17 cellular contexts compared by ENCODE assay signal in the genomic region with DNA sequence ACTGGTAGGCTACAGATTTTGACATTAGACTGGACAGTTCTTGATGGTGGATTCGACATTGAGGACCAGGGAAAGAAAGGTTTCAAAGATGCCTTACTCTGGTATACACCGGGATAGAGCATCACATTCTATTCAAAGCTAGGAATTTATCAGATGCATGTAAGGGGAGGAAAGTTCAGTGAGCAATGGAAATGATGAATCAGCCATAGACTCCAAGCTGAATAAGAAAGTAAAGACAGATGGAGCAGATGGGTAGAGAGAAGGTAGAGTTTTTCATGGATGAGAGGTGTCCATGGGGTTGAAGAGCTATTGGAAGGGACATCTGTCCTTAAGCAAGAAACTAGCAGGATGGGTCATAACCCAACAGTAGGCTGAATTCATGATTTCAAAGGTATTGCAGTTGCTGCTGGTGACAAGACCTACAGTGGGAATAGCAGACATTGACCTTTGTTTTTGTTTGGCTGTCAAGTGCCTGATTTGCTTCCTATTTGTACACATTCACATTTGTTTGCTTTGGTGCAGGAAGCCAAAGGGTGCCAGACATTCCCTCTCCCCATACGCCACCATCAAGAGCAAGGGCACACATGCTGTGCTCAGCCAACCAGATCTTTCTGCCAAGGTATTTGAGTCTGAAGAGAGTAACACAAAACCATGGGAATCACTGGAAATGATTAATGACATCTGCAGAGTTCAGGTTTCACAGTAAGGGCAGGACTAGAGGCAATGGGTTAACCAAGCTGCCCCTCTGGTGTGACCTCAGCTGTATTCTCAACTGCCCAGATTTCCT. TPM values are rescaled to one million over a fixed set of nuclear protein-coding genes. Genes with fewer than 3 reads are reported as not detected.
DNase-seq lines count a peak whose midpoint lies in the region; ATAC-seq and TF ChIP-seq lines count a peak whose summit lies in the region.
"Had no signal": no experiment of that assay in that cellular context is flagged by ENCODE, and none has a peak within 500 bp of the region (broad histone marks: within the 10 kb centered on the region; RNA-seq: fewer than 3 reads in every experiment).

No MANE protein-coding gene starts in this region.

- peak; percentile 73 for DNase-seq in COLO668 (lab: John Stamatoyannopoulos, UW; ENCODE audit: unreplicated experiment)
- DNase-seq in NCI-H146 (lab: John Stamatoyannopoulos, UW) = peak; percentile 58
- DNase-seq in NCI-H524 treated with DMSO at 0.1 percent for 48 hours (lab: John Stamatoyannopoulos, UW) = peak; percentile 51
- DNase-seq in iPS-NIHi11 (ENCODE audit: low spot score) = peak; percentile 51
- DNase-seq in spleen = no peak
- no peak for DNase-seq in GDM1 (lab: John Stamatoyannopoulos, UW)
- DNase-seq: activated CD4-positive, alpha-beta T cell treated with anti-CD3 and anti-CD28 coated beads for 4 hours; activated naive CD4-positive, alpha-beta T cell treated with anti-CD3 and anti-CD28 coated beads, Interleukin-2, amount 50 U/mL, for 16 hours; DMS 273 treated with DMSO at 0.1 percent for 48 hours; dorsolateral prefrontal cortex; mammary epithelial cell; SHP77; stimulated activated CD8-positive, alpha-beta memory T cell treated with anti-CD3 and anti-CD28 coated beads, Interleukin-4, amount 100 ng/mL, for 48 hours; tibial artery had no signal

- ATAC-seq in GM19023 (IDR thresholded peaks at IDR 0.05; ENCODE audit: unreplicated experiment) = no peak
- no peak for ATAC-seq in HG03025 (IDR thresholded peaks at IDR 0.05; ENCODE audit: low FRiP score, unreplicated experiment)

- intact Hi-C loops in spleen (cut with DNase I; ENCODE audit: low total_unique reads) = no loop called here

- no peaks in the 10 kb centered on the region for H3K36me3 ChIP-seq in spleen
- H3K36me3 ChIP-seq: right atrium auricular region, tibial artery had no signal

- no peak overlapping the region for H3K4me3 ChIP-seq in spleen
- H3K4me3 ChIP-seq: dorsolateral prefrontal cortex, right atrium auricular region, tibial artery had no signal

- H3K27me3 ChIP-seq in spleen (replicated peaks in 1 of 7) = peaks cover 0 to 6% (median 0%) of the 10 kb centered on the region in 7 donors
- H3K27me3 ChIP-seq: dorsolateral prefrontal cortex, right atrium auricular region, tibial artery had no signal

- H3K27ac ChIP-seq in spleen = no peak overlapping the region
- H3K27ac ChIP-seq: dorsolateral prefrontal cortex, right atrium auricular region, tibial artery had no signal

- no peak for TF ChIP-seq POLR2A in spleen (IDR thresholded peaks at IDR 0.05)

- TF ChIP-seq CTCF in spleen (IDR thresholded peaks at IDR 0.05 in 8 of 11, conservative IDR thresholded peaks at IDR 0.05 in 3 of 11) = no peak

- H3K4me1 ChIP-seq in spleen = no peaks in the 10 kb centered on the region
- H3K4me1 ChIP-seq: right atrium auricular region, tibial artery had no signal

- 79 to 90% (median 86%) methylated on average over 3 of the region's 3 CpGs for WGBS in spleen, 5 donors

- no peaks in the 10 kb centered on the region for H3K9me3 ChIP-seq in spleen
- H3K9me3 ChIP-seq: right atrium auricular region, tibial artery had no signal

RNA-seq across cellular contexts. Expression of a gene that starts 8.6 kb away (rescaled TPM):
- 10 to 100 TPM; 29.9 to 56.7 (median 42.6) TPM for total RNA-seq in spleen
- 1 to 10 TPM; 4.3 to 7.3 (median 4.5) TPM for polyA plus RNA-seq in spleen

Comparison
In these comparisons a context has a peak if more than half of its experiments do, and no peak if none do; other contexts are left out.
1. DNase-seq: peak in COLO668 (single experiment), NCI-H146 (single experiment), NCI-H524 treated with DMSO at 0.1 percent for 48 hours (single experiment) and iPS-NIHi11 (single experiment); none in spleen (single experiment) and GDM1 (single experiment).